ENCODE assay signal across 16 cellular contexts in the genomic region with DNA sequence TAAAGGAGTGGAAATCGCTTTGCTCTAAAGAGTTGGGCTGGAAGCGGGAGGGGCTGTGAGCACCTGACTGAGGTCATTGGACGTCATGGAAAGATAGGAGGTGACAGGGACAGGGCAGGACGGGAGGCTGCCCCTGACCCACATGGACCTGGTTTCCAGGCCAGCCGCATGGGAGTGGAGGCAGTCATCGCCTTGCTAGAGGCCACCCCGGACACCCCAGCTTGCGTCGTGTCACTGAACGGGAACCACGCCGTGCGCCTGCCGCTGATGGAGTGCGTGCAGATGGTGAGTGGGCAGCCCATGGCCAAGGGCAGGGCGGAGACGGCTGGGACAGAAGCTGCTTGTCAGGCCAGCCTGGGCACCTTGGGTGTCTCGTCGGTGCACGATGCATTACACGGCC. TPM values are rescaled to one million over a fixed set of nuclear protein-coding genes. Genes with fewer than 3 reads are reported as not detected.
DNase-seq lines count a peak whose midpoint lies in the region; ATAC-seq, FAIRE-seq and TF ChIP-seq lines count a peak whose summit lies in the region.
"Had no signal": no experiment of that assay in that cellular context is flagged by ENCODE, and none has a peak within 500 bp of the region (broad histone marks: within the 10 kb centered on the region; RNA-seq: fewer than 3 reads in every experiment).

No MANE protein-coding gene starts in this region.

- no peak for ATAC-seq in HG02840 (IDR thresholded peaks at IDR 0.05; ENCODE audit: low FRiP score, unreplicated experiment)
- ATAC-seq: GM12878, GM23338 had no signal

- H4K8ac ChIP-seq in neuronal stem cell (ENCODE audit: low read depth, low read length): no peak overlapping the region

- no peak overlapping the region for H2BK5ac ChIP-seq in neuronal stem cell (ENCODE audit: low read length)

- no peak for FAIRE-seq in kidney (lab: Jason Lieb, UNC)
- FAIRE-seq: GM12878 had no signal

- H2AK5ac ChIP-seq in neuronal stem cell (ENCODE audit: low read depth, low read length): no peak overlapping the region

- H3K27me3 Mint-ChIP-seq in activated CD4-positive, alpha-beta T cell treated with anti-CD3 and anti-CD28 coated beads, Interleukin-2, amount 10 ng/mL, durations not matched to agents 7 days and 5 days: no peaks in the 10 kb centered on the region
- H3K27me3 Mint-ChIP-seq: CD4-positive, CD25-positive, alpha-beta regulatory T cell; IgD-negative memory B cell had no signal

- H3K4ac ChIP-seq in neuronal stem cell (ENCODE audit: low read length): no peak overlapping the region

- H2BK120ac ChIP-seq in neuronal stem cell (ENCODE audit: low read depth, low read length): no peak overlapping the region

- H3K36me3 Mint-ChIP-seq in activated CD4-positive, alpha-beta T cell treated with anti-CD3 and anti-CD28 coated beads, Interleukin-2, amount 10 ng/mL, durations not matched to agents 7 days and 5 days (ENCODE audit: low read depth): peaks cover 58% of the 10 kb centered on the region

- H3K9me3 ChIP-seq in neuronal stem cell (replicated peaks in 1 of 2; ENCODE audit: control insufficient read depth in 2 of 2, insufficient read depth in 1 of 2, low read depth in 1 of 2, low read length in 2 of 2) (no peaks in the 10 kb centered on the region), kidney (ENCODE audit: control insufficient read depth in 1 of 2, low read length in 2 of 2) (no peaks in the 10 kb centered on the region)
- H3K9me3 ChIP-seq: BLaER1 treated with 17β-estradiol and CSF1 and Interleukin-3, amounts not matched to agents 10 nM and 100 nM had no signal

- H3K36me3 ChIP-seq in ACC112 (ENCODE audit: insufficient read depth, low read length) (peaks cover 58% of the 10 kb centered on the region), neuronal stem cell (replicated peaks in 1 of 2; ENCODE audit: control insufficient read depth in 2 of 2, insufficient read depth in 2 of 2, low read length in 2 of 2) (peaks cover 5 to 33% of the 10 kb centered on the region in 2 donors), kidney (ENCODE audit: control insufficient read depth in 1 of 2, insufficient read depth in 2 of 2, low read length in 2 of 2) (peaks cover 8 to 18% of the 10 kb centered on the region in 2 donors)

- H3K79me2 ChIP-seq in ACC112 (ENCODE audit: control insufficient read depth, insufficient read depth, low read length, unreplicated experiment): peaks cover 38% of the 10 kb centered on the region

- H2AFZ ChIP-seq in ACC112 (ENCODE audit: low read length, unreplicated experiment): no peak overlapping the region
- no peak overlapping the region for H2AFZ ChIP-seq in neuronal stem cell (ENCODE audit: low read length)
- H2AFZ ChIP-seq: GM23338 had no signal

- peak overlapping the region; percentile 62 for H3K23ac ChIP-seq in neuronal stem cell (ENCODE audit: low read depth, low read length, poor library complexity)

- intact Hi-C loops in dorsolateral prefrontal cortex (cut with DNase I) (loop anchor here in 1 of 2 donors (5.0 kb wide), 1 partner anchor 63 kb away; a partner anchor contains a TSS), kidney (cut with DNase I) (no loop called here)

- CTCF ChIA-PET in RWPE1 (lab: Yijun Ruan, JAX): no interaction called here
- CTCF ChIA-PET in activated CD4-positive, alpha-beta T cell treated with anti-CD3 and anti-CD28 coated beads, Interleukin-2, amount 10 ng/mL, durations not matched to agents 7 days and 5 days (lab: Charles Lee): interaction anchor here (1.5 kb wide), 1 partner anchor 7 kb away, joined by 3 read pairs; no protein-coding TSS in a partner anchor

- no peak overlapping the region for H2BK15ac ChIP-seq in neuronal stem cell (ENCODE audit: low read length)

- no peak overlapping the region for H4K91ac ChIP-seq in neuronal stem cell (ENCODE audit: low read depth, low read length, poor library complexity)

- H3K27ac ChIP-seq in ACC112 (ENCODE audit: low read depth, low read length) (peak overlapping the region; percentile 100), RWPE1 (peak overlapping the region; percentile 98), dorsolateral prefrontal cortex (peak overlapping the region in 32 of 59 donors; percentile 0 to 86 (median 56)), neuronal stem cell (replicated peaks; ENCODE audit: low read length) (no peak overlapping the region), kidney (ENCODE audit: low read depth in 2 of 2, low read length in 2 of 2) (peak overlapping the region in 1 of 2 donors; percentile 43)
- H3K27ac ChIP-seq: BLaER1 treated with 17β-estradiol and CSF1 and Interleukin-3, amounts not matched to agents 10 nM and 100 nM had no signal

- peaks cover 2% of the 10 kb centered on the region for H3K79me1 ChIP-seq in neuronal stem cell (ENCODE audit: low read depth, low read length)

- DNase-seq in RWPE1 (ENCODE audit: low spot score) (no peak), dorsolateral prefrontal cortex (no peak), neuronal stem cell (ENCODE audit: low spot score) (no peak), kidney (no peak)
- no peak for DNase-seq in activated CD4-positive, alpha-beta T cell treated with anti-CD3 and anti-CD28 coated beads, Interleukin-2, amount 10 ng/mL, durations not matched to agents 7 days and 5 days
- DNase-seq: ACHN; Calu3; CD4-positive, CD25-positive, alpha-beta regulatory T cell; DMS 273 treated with DMSO at 0.1 percent for 48 hours; H7 had no signal

- no peaks in the 10 kb centered on the region for H3K27me3 ChIP-seq in ACC112 (ENCODE audit: insufficient read depth, low read length)
- H3K27me3 ChIP-seq in dorsolateral prefrontal cortex: no peaks in the 10 kb centered on the region
- H3K27me3 ChIP-seq in neuronal stem cell (ENCODE audit: control insufficient read depth in 3 of 3, insufficient read depth in 3 of 3, low read depth in 1 of 3, low read length in 3 of 3): no peaks in the 10 kb centered on the region
- H3K27me3 ChIP-seq: BLaER1 treated with 17β-estradiol and CSF1 and Interleukin-3, amounts not matched to agents 10 nM and 100 nM had no signal

- H3K9ac ChIP-seq in neuronal stem cell (ENCODE audit: low read depth, low read length, poor library complexity) (peak overlapping the region; percentile 51), kidney (ENCODE audit: low read length in 2 of 2) (peak overlapping the region in 1 of 2 donors; percentile 23)
- H3K9ac ChIP-seq: BLaER1 treated with 17β-estradiol and CSF1 and Interleukin-3, amounts not matched to agents 10 nM and 100 nM had no signal

- no peaks in the 10 kb centered on the region for H3K9me3 Mint-ChIP-seq in activated CD4-positive, alpha-beta T cell treated with anti-CD3 and anti-CD28 coated beads, Interleukin-2, amount 10 ng/mL, durations not matched to agents 7 days and 5 days
- H3K9me3 Mint-ChIP-seq: GM23338, IgD-negative memory B cell had no signal

- no CpG with 5 or more reads among the region's 21 CpGs for WGBS in neuronal stem cell (ENCODE audit: extremely low coverage in 2 of 2, insufficient read length in 2 of 2, insufficient replicate concordance in 1 of 2), 2 donors

- H3K4me1 Mint-ChIP-seq in activated CD4-positive, alpha-beta T cell treated with anti-CD3 and anti-CD28 coated beads, Interleukin-2, amount 10 ng/mL, durations not matched to agents 7 days and 5 days: no peaks in the 10 kb centered on the region
- H3K4me1 Mint-ChIP-seq: GM23338 had no signal

- no peak overlapping the region for H3K18ac ChIP-seq in neuronal stem cell (ENCODE audit: low read length)

- H3K4me3 ChIP-seq in ACC112 (ENCODE audit: low read depth, low read length): no peak overlapping the region
- peak overlapping the region in 5 of 59 donors; percentile 7 to 19 (median 10) for H3K4me3 ChIP-seq in dorsolateral prefrontal cortex
- H3K4me3 ChIP-seq in neuronal stem cell (ENCODE audit: low read length in 2 of 2): no peak overlapping the region
- no peak overlapping the region for H3K4me3 ChIP-seq in kidney (ENCODE audit: low read length in 2 of 2)
- H3K4me3 ChIP-seq: BLaER1 treated with 17β-estradiol and CSF1 and Interleukin-3, amounts not matched to agents 10 nM and 100 nM; GM12878; GM23338 had no signal

- H3K4me1 ChIP-seq in ACC112 (ENCODE audit: control insufficient read depth, insufficient read depth, low read length, unreplicated experiment): peaks cover 27% of the 10 kb centered on the region
- H3K4me1 ChIP-seq in neuronal stem cell (ENCODE audit: control insufficient read depth in 2 of 2, insufficient read depth in 1 of 2, low read depth in 1 of 2, low read length in 2 of 2): peaks cover 0 to 2% of the 10 kb centered on the region in 2 donors
- H3K4me1 ChIP-seq in kidney (ENCODE audit: control insufficient read depth in 1 of 2, insufficient read depth in 1 of 2, low read depth in 1 of 2, low read length in 2 of 2): peaks cover 9 to 14% of the 10 kb centered on the region in 2 donors

- TF ChIP-seq CTCF in RWPE1 (conservative IDR thresholded peaks at IDR 0.05; ENCODE audit: low read depth): no peak
- no peak for TF ChIP-seq CTCF in dorsolateral prefrontal cortex (IDR thresholded peaks at IDR 0.05 in 54 of 56, conservative IDR thresholded peaks at IDR 0.05 in 2 of 56; ENCODE audit: low read depth in 1 of 56, partially characterized antibody in 56 of 56)
- no peak for TF ChIP-seq CTCF in kidney (IDR thresholded peaks at IDR 0.05; ENCODE audit: borderline replicate concordance, extremely low read depth, insufficient read depth)

- POLR2A ChIA-PET in RWPE1 (lab: Yijun Ruan, JAX; ENCODE audit: low non-redundant PET): no interaction called here
- POLR2A ChIA-PET in activated CD4-positive, alpha-beta T cell treated with anti-CD3 and anti-CD28 coated beads, Interleukin-2, amount 10 ng/mL, durations not matched to agents 7 days and 5 days (lab: Charles Lee): no interaction called here

- H3K27ac Mint-ChIP-seq in activated CD4-positive, alpha-beta T cell treated with anti-CD3 and anti-CD28 coated beads, Interleukin-2, amount 10 ng/mL, durations not matched to agents 7 days and 5 days: no peak overlapping the region
- H3K27ac Mint-ChIP-seq: GM23338, IgD-negative memory B cell had no signal

- H2BK12ac ChIP-seq in neuronal stem cell (ENCODE audit: low read length): peak overlapping the region; percentile 52

- peak overlapping the region; percentile 84 for H3K14ac ChIP-seq in neuronal stem cell (ENCODE audit: low read length)

- no peak overlapping the region for H3K4me3 Mint-ChIP-seq in activated CD4-positive, alpha-beta T cell treated with anti-CD3 and anti-CD28 coated beads, Interleukin-2, amount 10 ng/mL, durations not matched to agents 7 days and 5 days
- H3K4me3 Mint-ChIP-seq: CD4-positive, CD25-positive, alpha-beta regulatory T cell; GM23338; IgD-negative memory B cell had no signal

- H3K4me2 ChIP-seq in neuronal stem cell (ENCODE audit: insufficient read depth, low read length, poor library complexity, severe bottlenecking): no peak overlapping the region
- H3K4me2 ChIP-seq: BLaER1 treated with 17β-estradiol and CSF1 and Interleukin-3, amounts not matched to agents 10 nM and 100 nM; GM23338 had no signal

RNA-seq across cellular contexts. Expression of a gene that starts 41.8 kb away (rescaled TPM):
- 100 to 1,000 TPM; 129 to 619 (median 286) TPM for total RNA-seq in dorsolateral prefrontal cortex
- 21.1 TPM for polyA plus RNA-seq in neuronal stem cell (2013, experiment 1 of 2)
- polyA plus RNA-seq in neuronal stem cell (2013, experiment 2 of 2): 21.1 TPM
- total RNA-seq in kidney: 139 TPM
- 51.2 TPM for polyA plus RNA-seq in kidney (ENCODE audit: insufficient read depth, low read depth, low replicate concordance)
- 100 to 1,000 TPM; 173 to 178 TPM for total RNA-seq in activated CD4-positive, alpha-beta T cell treated with anti-CD3 and anti-CD28 coated beads, Interleukin-2, amount 10 ng/mL, durations not matched to agents 7 days and 5 days
